In the genomic region with DNA sequence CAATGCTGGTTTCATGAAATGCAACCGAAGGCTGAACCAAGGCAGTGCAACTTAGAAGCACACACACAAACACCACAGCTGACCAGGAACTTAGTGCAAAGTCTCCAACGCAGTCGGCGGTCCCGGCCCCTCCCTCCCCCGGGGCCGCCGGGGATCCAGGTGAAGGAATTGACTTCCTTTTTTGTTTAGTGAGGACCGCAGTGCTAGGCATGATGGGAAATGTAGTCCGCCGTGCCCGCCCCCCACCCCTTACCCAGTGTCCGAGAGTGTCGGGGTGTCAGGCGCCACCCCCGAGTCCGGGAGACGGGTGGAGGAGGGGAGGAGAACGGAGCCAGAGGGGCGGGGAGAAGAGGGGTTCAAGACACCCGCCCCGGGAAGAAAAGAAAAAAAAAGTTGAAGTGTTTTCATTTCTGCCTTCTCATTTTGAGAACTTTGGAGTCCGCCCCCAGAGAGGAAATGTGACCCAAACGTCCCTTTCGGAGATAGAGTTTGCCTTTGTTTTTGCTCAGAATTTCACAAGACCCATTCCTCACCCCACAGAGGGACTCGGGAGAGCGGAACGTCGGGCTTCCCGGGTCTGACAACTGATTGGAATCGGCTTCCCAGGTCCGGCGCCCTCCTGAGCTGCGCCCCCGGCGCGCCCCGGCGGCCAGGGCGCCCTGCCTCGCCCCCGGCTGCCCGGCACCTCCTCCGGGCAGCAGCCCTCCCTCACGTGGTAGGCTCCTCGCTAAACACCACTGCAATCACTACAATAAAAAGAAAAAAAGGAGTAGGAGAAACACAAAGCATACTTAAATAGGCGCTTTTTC, we compare ENCODE assay signal across 1 cellular context.
TF ChIP-seq lines count a peak whose summit lies in the region.

No MANE protein-coding gene starts in this region.

TF ChIP-seq in K562, 482 proteins besides CTCF, POLR2A, EP300 and RAD21 (continued from another document and continues in another):
- TF ChIP-seq CBX8 (IDR thresholded peaks at IDR 0.05; ENCODE audit: borderline replicate concordance, extremely low read depth, low read depth, low read length, poor library complexity, severe bottlenecking) (no peak), HINFP (tag; conservative IDR thresholded peaks at IDR 0.05; ENCODE audit: low read depth) (peak; percentile 99), EWSR1 (IDR thresholded peaks at IDR 0.05; ENCODE audit: borderline replicate concordance, low read depth, partially characterized antibody) (no peak), MXI1 (IDR thresholded peaks at IDR 0.05; ENCODE audit: low read depth, low read length) (no peak), MTA3 (IDR thresholded peaks at IDR 0.05; ENCODE audit: borderline replicate concordance) (peak; percentile 62), CBFA2T3 (IDR thresholded peaks at IDR 0.05) (no peak), THAP12 (CRISPR knock-in tag; IDR thresholded peaks at IDR 0.05) (no peak), MIER1 (IDR thresholded peaks at IDR 0.05; ENCODE audit: low read depth) (no peak), ZNF76 (CRISPR knock-in tag; IDR thresholded peaks at IDR 0.05; ENCODE audit: borderline replicate concordance) (no peak), NFE2 (IDR thresholded peaks at IDR 0.05; ENCODE audit: low read depth) (peak; percentile 62), ZNF507 (tag; conservative IDR thresholded peaks at IDR 0.05) (no peak), TBL1XR1 (IDR thresholded peaks at IDR 0.05; ENCODE audit: low read length in 2 of 2) (no peak), HMGXB4 (CRISPR knock-in tag; IDR thresholded peaks at IDR 0.05) (0 out of 2 replicates have a peak, but pooled peaks have one; percentile 15), ZNF584 (CRISPR knock-in tag; IDR thresholded peaks at IDR 0.05; ENCODE audit: low read depth) (peak; percentile 64; the same call in 1 of the 2 replicates), CREBBP (IDR thresholded peaks at IDR 0.05; ENCODE audit: low read depth, low read length) (no peak), RCOR1 (IDR thresholded peaks at IDR 0.05; ENCODE audit: borderline replicate concordance in 1 of 2, low read depth in 2 of 2, low read length in 2 of 2) (peak in 1 of 2 experiments; percentile 14; a peak in 1 of 4 replicates), ELF4 (CRISPR knock-in tag; IDR thresholded peaks at IDR 0.05) (no peak), GATA2 (CRISPR knock-in tag; IDR thresholded peaks at IDR 0.05) (no peak), FOSL1 (tag; conservative IDR thresholded peaks at IDR 0.05) (0 out of 2 replicates have a peak, but pooled peaks have one; percentile 21), ZBTB2 (IDR thresholded peaks at IDR 0.05) (peak; percentile 74), HCFC1 (IDR thresholded peaks at IDR 0.05; ENCODE audit: low read depth, low read length) (peak; percentile 88), ASH1L (IDR thresholded peaks at IDR 0.05; ENCODE audit: borderline replicate concordance, low read depth, partially characterized antibody) (no peak), FOXJ2 (tag; IDR thresholded peaks at IDR 0.05) (peak; percentile 58; the same call in 1 of the 2 replicates), TAF7 (tag; IDR thresholded peaks at IDR 0.05) (no peak), ZKSCAN3 (CRISPR knock-in tag; IDR thresholded peaks at IDR 0.05) (no peak), ZNF655 (CRISPR knock-in tag; IDR thresholded peaks at IDR 0.05) (no peak), NUFIP1 (IDR thresholded peaks at IDR 0.05; ENCODE audit: partially characterized antibody) (no peak), NFATC3 (IDR thresholded peaks at IDR 0.05) (no peak), TRIM28 (IDR thresholded peaks at IDR 0.05) (peak; percentile 45; the same call in 1 of the 2 replicates), CEBPG (CRISPR knock-in tag; IDR thresholded peaks at IDR 0.05) (no peak), CEBPG (tag; conservative IDR thresholded peaks at IDR 0.05 in 1 of 2, IDR thresholded peaks at IDR 0.05 in 1 of 2) (peak in 1 of 2 experiments; percentile 63; a peak in 2 of 4 replicates), MYC (IDR thresholded peaks at IDR 0.05; ENCODE audit: low read depth, low read length) (peak; percentile 37; the same call in 1 of the 2 replicates), MYC (CRISPR knock-in tag; IDR thresholded peaks at IDR 0.05; ENCODE audit: borderline replicate concordance, low read depth) (no peak), GABPB1 (CRISPR knock-in tag; IDR thresholded peaks at IDR 0.05) (peak; percentile 65), PURB (CRISPR knock-in tag; IDR thresholded peaks at IDR 0.05; ENCODE audit: low read depth) (no peak), MYNN (IDR thresholded peaks at IDR 0.05) (no peak), MYNN (CRISPR knock-in tag; IDR thresholded peaks at IDR 0.05) (no peak), ZNF57 (CRISPR knock-in tag; IDR thresholded peaks at IDR 0.05) (no peak), BRF1 (IDR thresholded peaks at IDR 0.05; ENCODE audit: borderline replicate concordance, extremely low read depth, insufficient read length) (no peak), ZNF408 (CRISPR knock-in tag; IDR thresholded peaks at IDR 0.05; ENCODE audit: low read depth) (no peak), GATAD2A (IDR thresholded peaks at IDR 0.05) (0 out of 2 replicates have a peak, but pooled peaks have one; percentile 53), SP1 (CRISPR knock-in tag; IDR thresholded peaks at IDR 0.05) (peak; percentile 74), ARNT (IDR thresholded peaks at IDR 0.05) (no peak), TAF9B (IDR thresholded peaks at IDR 0.05; ENCODE audit: partially characterized antibody) (no peak), ESRRA (IDR thresholded peaks at IDR 0.05; ENCODE audit: borderline replicate concordance, low read depth) (peak; percentile 25; the same call in 1 of the 2 replicates), POLR2B (IDR thresholded peaks at IDR 0.05; ENCODE audit: low read depth, partially characterized antibody) (no peak), EHMT2 (IDR thresholded peaks at IDR 0.05) (no peak), CBX5 (IDR thresholded peaks at IDR 0.05; ENCODE audit: borderline replicate concordance, low read depth) (no peak), U2AF2 (optimal IDR thresholded peaks at IDR 0.05; ENCODE audit: low read depth, low read length) (no peak)
- TF ChIP-seq, protein P1, sequence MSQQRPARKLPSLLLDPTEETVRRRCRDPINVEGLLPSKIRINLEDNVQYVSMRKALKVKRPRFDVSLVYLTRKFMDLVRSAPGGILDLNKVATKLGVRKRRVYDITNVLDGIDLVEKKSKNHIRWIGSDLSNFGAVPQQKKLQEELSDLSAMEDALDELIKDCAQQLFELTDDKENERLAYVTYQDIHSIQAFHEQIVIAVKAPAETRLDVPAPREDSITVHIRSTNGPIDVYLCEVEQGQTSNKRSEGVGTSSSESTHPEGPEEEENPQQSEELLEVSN (IDR thresholded peaks at IDR 0.05; ENCODE audit: borderline replicate concordance in 1 of 2, extremely low read depth in 1 of 2, insufficient read depth in 1 of 2, insufficient read length in 1 of 2, low read depth in 1 of 2, low read length in 1 of 2, poor library complexity in 1 of 2, severe bottlenecking in 1 of 2), result peak in 1 of 2 experiments; percentile 68
- TF ChIP-seq, protein P2, sequence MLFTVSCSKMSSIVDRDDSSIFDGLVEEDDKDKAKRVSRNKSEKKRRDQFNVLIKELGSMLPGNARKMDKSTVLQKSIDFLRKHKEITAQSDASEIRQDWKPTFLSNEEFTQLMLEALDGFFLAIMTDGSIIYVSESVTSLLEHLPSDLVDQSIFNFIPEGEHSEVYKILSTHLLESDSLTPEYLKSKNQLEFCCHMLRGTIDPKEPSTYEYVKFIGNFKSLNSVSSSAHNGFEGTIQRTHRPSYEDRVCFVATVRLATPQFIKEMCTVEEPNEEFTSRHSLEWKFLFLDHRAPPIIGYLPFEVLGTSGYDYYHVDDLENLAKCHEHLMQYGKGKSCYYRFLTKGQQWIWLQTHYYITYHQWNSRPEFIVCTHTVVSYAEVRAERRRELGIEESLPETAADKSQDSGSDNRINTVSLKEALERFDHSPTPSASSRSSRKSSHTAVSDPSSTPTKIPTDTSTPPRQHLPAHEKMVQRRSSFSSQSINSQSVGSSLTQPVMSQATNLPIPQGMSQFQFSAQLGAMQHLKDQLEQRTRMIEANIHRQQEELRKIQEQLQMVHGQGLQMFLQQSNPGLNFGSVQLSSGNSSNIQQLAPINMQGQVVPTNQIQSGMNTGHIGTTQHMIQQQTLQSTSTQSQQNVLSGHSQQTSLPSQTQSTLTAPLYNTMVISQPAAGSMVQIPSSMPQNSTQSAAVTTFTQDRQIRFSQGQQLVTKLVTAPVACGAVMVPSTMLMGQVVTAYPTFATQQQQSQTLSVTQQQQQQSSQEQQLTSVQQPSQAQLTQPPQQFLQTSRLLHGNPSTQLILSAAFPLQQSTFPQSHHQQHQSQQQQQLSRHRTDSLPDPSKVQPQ (CRISPR knock-in tag; IDR thresholded peaks at IDR 0.05; ENCODE audit: borderline replicate concordance), result no peak
- TF ChIP-seq, protein P3, sequence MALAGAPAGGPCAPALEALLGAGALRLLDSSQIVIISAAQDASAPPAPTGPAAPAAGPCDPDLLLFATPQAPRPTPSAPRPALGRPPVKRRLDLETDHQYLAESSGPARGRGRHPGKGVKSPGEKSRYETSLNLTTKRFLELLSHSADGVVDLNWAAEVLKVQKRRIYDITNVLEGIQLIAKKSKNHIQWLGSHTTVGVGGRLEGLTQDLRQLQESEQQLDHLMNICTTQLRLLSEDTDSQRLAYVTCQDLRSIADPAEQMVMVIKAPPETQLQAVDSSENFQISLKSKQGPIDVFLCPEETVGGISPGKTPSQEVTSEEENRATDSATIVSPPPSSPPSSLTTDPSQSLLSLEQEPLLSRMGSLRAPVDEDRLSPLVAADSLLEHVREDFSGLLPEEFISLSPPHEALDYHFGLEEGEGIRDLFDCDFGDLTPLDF (CRISPR knock-in tag; IDR thresholded peaks at IDR 0.05), result no peak
- TF ChIP-seq, protein P4, sequence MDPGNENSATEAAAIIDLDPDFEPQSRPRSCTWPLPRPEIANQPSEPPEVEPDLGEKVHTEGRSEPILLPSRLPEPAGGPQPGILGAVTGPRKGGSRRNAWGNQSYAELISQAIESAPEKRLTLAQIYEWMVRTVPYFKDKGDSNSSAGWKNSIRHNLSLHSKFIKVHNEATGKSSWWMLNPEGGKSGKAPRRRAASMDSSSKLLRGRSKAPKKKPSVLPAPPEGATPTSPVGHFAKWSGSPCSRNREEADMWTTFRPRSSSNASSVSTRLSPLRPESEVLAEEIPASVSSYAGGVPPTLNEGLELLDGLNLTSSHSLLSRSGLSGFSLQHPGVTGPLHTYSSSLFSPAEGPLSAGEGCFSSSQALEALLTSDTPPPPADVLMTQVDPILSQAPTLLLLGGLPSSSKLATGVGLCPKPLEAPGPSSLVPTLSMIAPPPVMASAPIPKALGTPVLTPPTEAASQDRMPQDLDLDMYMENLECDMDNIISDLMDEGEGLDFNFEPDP (CRISPR knock-in tag; IDR thresholded peaks at IDR 0.05), result no peak
